ENCODE assay signal across 8 cellular contexts in genomic region chr1:24501371-24502167, GRCh38. TPM values are rescaled to one million over a fixed set of nuclear protein-coding genes. Genes with fewer than 3 reads are reported as not detected.
A peak's percentile ranks its signal among the peaks of the same experiment; 100 is the strongest.
DNase-seq lines count a peak whose midpoint lies in the region; ATAC-seq and TF ChIP-seq lines count a peak whose summit lies in the region.

No MANE protein-coding gene starts in this region.

- peak overlapping the region; percentile 78 for H3K4me3 Mint-ChIP-seq in WTC11

- H3K9me3 ChIP-seq in DND-41 (ENCODE audit: insufficient read depth, low read length, severe bottlenecking) (no peaks in the 10 kb centered on the region), IMR-90 (ENCODE audit: control insufficient read depth, insufficient read depth, low read length) (no peaks in the 10 kb centered on the region)

- peak overlapping the region; percentile 45 to 74; a peak in 3 of 4 replicates for H3K4me3 ChIP-seq in DND-41 (ENCODE audit: low read depth in 1 of 2, low read length in 2 of 2)
- H3K4me3 ChIP-seq in IMR-90 (ENCODE audit: insufficient read depth, low read depth, low read length) = peak overlapping the region; percentile 88; the same call in 1 of the 2 replicates

- no TSS peak for BruUV-seq in IMR-90 (replicated peaks; lab: Mats Ljungman, UMichigan)

- peaks cover 18% of the 10 kb centered on the region for H3K4me1 ChIP-seq in DND-41 (ENCODE audit: insufficient read depth, low read length)
- no peaks in the 10 kb centered on the region for H3K4me1 ChIP-seq in IMR-90 (ENCODE audit: control insufficient read depth, insufficient read depth, low read length)
- H3K4me1 ChIP-seq in foreskin keratinocyte = peaks cover 4% of the 10 kb centered on the region

- peak overlapping the region; percentile 78 for H3K27ac Mint-ChIP-seq in WTC11

- peaks cover 5% of the 10 kb centered on the region; the same call in 1 of the 2 replicates for H3K9me1 ChIP-seq in IMR-90 (ENCODE audit: insufficient read depth, low read length)

- peak overlapping the region in 1 of 2 experiments; percentile 87; a peak in 3 of 4 replicates for H4K8ac ChIP-seq in IMR-90 (ENCODE audit: low read depth in 2 of 2, low read length in 2 of 2)

- H3K27ac ChIP-seq in DND-41 (ENCODE audit: low read length) (no peak overlapping the region), IMR-90 (ENCODE audit: insufficient read depth, low read length) (no peak overlapping the region), foreskin keratinocyte (peak overlapping the region; percentile 77)

- peak overlapping the region; percentile 78 for H3K4ac ChIP-seq in IMR-90 (ENCODE audit: low read depth, low read length)

- H3K56ac ChIP-seq in IMR-90 (ENCODE audit: extremely low read depth, insufficient read depth, low read length) = no peak overlapping the region

- no peak for DNase-seq in DND-41
- DNase-seq in IMR-90 = no peak
- DNase-seq in WTC11 (ENCODE audit: low spot score) = no peak
- DNase-seq in foreskin keratinocyte = peak; percentile 20 to 50
- DNase-seq in sciatic nerve (ENCODE audit: low spot score) = no peak
- no peak for DNase-seq in mucosa of gallbladder (ENCODE audit: low spot score)
- no peak for DNase-seq in NCI-H128 (lab: John Stamatoyannopoulos, UW; ENCODE audit: unreplicated experiment)

- peak overlapping the region; percentile 79; the same call in 1 of the 2 replicates for H3K14ac ChIP-seq in IMR-90 (replicated peaks; ENCODE audit: low read depth, low read length)

- H3K36me3 ChIP-seq in DND-41 (ENCODE audit: insufficient read depth, low read length) = no peaks in the 10 kb centered on the region
- no peaks in the 10 kb centered on the region for H3K36me3 ChIP-seq in IMR-90 (ENCODE audit: control insufficient read depth, insufficient read depth, low read length)

- no peak overlapping the region; the same call in 1 of the 2 replicates for H3K18ac ChIP-seq in IMR-90 (ENCODE audit: low read depth, low read length)

- no peaks in the 10 kb centered on the region for H3K36me3 Mint-ChIP-seq in WTC11

- H4K20me1 ChIP-seq in DND-41 (ENCODE audit: insufficient read depth, low read length) (no peaks in the 10 kb centered on the region), IMR-90 (ENCODE audit: insufficient read depth, low read length) (no peaks in the 10 kb centered on the region; the same call in 1 of the 2 replicates)

- no peaks in the 10 kb centered on the region for H3K79me2 ChIP-seq in DND-41 (ENCODE audit: insufficient read depth, low read length)

- H3K27me3 ChIP-seq in DND-41 (ENCODE audit: insufficient read depth, low read length, poor library complexity) = peaks cover 53% of the 10 kb centered on the region
- H3K27me3 ChIP-seq in IMR-90 (ENCODE audit: control insufficient read depth, insufficient read depth, low read length) = peaks cover 7% of the 10 kb centered on the region
- H3K27me3 ChIP-seq in foreskin keratinocyte = no peaks in the 10 kb centered on the region

- dilution Hi-C loops in IMR-90 (cut with HindIII; ENCODE audit: low sequenced_read_pairs, unreplicated experiment) = no loop called here

- CTCF ChIA-PET in IMR-90 (lab: Yijun Ruan, JAX) (interaction anchor here (1.2 to 1.6 kb wide), 2 partner anchors 9 to 14 kb away, joined by 3 to 4 read pairs; no protein-coding TSS in a partner anchor), WTC11 (lab: Charles Lee) (interaction anchor here (0.7 to 3.3 kb wide), 10 partner anchors 10 to 299 kb away, joined by 3 to 30 read pairs (median 6); partner anchors contain the start of gene NIPAL3)

- peaks cover 11% of the 10 kb centered on the region for H3K27me3 Mint-ChIP-seq in WTC11 (ENCODE audit: low read depth)

- TF ChIP-seq CTCF in DND-41 (IDR thresholded peaks at IDR 0.05; ENCODE audit: borderline replicate concordance, extremely low read depth, low read length, poor library complexity, severe bottlenecking) = no peak
- TF ChIP-seq CTCF in IMR-90 (conservative IDR thresholded peaks at IDR 0.05; ENCODE audit: low read depth, low read length) = no peak
- no peak for TF ChIP-seq CTCF in WTC11 (IDR thresholded peaks at IDR 0.05)
- no peak for TF ChIP-seq CTCF in foreskin keratinocyte (conservative IDR thresholded peaks at IDR 0.05)

- WGBS in IMR-90 (ENCODE audit: extremely low coverage in 2 of 2, insufficient read length in 1 of 2), 2 experiments = 40% methylated on average over 10 of the region's 20 CpGs; no CpG with 5 or more reads in 1 of the 2 experiments

- POLR2A ChIA-PET in IMR-90 (lab: Charles Lee; ENCODE audit: unreplicated experiment) = interaction anchor here (0.6 kb wide), 1 partner anchor 20 kb away, joined by 4 read pairs; no protein-coding TSS in a partner anchor
- POLR2A ChIA-PET in WTC11 (lab: Charles Lee) = no interaction called here

- ATAC-seq in DND-41 (ENCODE audit: insufficient read depth, low read depth) (no peak), IMR-90 (ENCODE audit: low read depth) (no peak), WTC11 (no peak), foreskin keratinocyte (peak; percentile 6), sciatic nerve (peak; percentile 22), HG03442 (IDR thresholded peaks at IDR 0.05; ENCODE audit: unreplicated experiment) (no peak)

- H3K79me1 ChIP-seq in IMR-90 (ENCODE audit: low read depth in 1 of 2, low read length in 2 of 2) = peaks cover 4 to 12% of the 10 kb centered on the region in 2 experiments; a peak in 3 of 4 replicates

- no peak overlapping the region for H4K5ac ChIP-seq in IMR-90 (ENCODE audit: low read depth, low read length)

- H3K4me2 ChIP-seq in DND-41 (ENCODE audit: insufficient read depth, low read length) = peak overlapping the region; percentile 97
- peak overlapping the region; percentile 86 for H3K4me2 ChIP-seq in IMR-90 (ENCODE audit: low read depth, low read length)

- peak overlapping the region; percentile 91 for H2AK5ac ChIP-seq in IMR-90 (ENCODE audit: low read depth, low read length)

- in situ Hi-C loops in IMR-90 (cut with MboI; ENCODE audit: low sequenced_read_pairs) = no loop called here

- TF ChIP-seq POLR2A in IMR-90 (IDR thresholded peaks at IDR 0.05; ENCODE audit: low read depth, low read length) = no peak

- H3K4me1 Mint-ChIP-seq in WTC11 = peaks cover 43% of the 10 kb centered on the region

- H3K9ac ChIP-seq in DND-41 (ENCODE audit: low read depth, low read length) = peak overlapping the region; percentile 58; the same call in 1 of the 2 replicates
- peak overlapping the region; percentile 74; the same call in 1 of the 2 replicates for H3K9ac ChIP-seq in IMR-90 (ENCODE audit: low read depth, low read length)

- H3K9me3 Mint-ChIP-seq in WTC11 = no peaks in the 10 kb centered on the region

- peak overlapping the region; percentile 31; the same call in 1 of the 2 replicates for H4K91ac ChIP-seq in IMR-90 (ENCODE audit: insufficient read depth, low read depth, low read length)

- no peak overlapping the region for H2BK5ac ChIP-seq in IMR-90 (ENCODE audit: low read depth, low read length, poor library complexity, severe bottlenecking)

- peak overlapping the region; percentile 40 for H2BK20ac ChIP-seq in IMR-90 (ENCODE audit: low read depth, low read length)

- intact Hi-C loops in IMR-90 (cut with micrococcal nuclease) (loop anchor here (2.0 to 10.0 kb wide), 2 partner anchors 85 to 113 kb away; no protein-coding TSS in a partner anchor), sciatic nerve (cut with DNase I) (no loop called here)

- H2BK15ac ChIP-seq in IMR-90 (ENCODE audit: low read depth, low read length) = no peak overlapping the region

- TF ChIP-seq RAD21 in IMR-90 (IDR thresholded peaks at IDR 0.05; ENCODE audit: low read length) = no peak

- peak overlapping the region; percentile 87 for H2AK9ac ChIP-seq in IMR-90 (replicated peaks; ENCODE audit: low read depth, low read length, poor library complexity)

- H2BK120ac ChIP-seq in IMR-90 (ENCODE audit: low read depth, low read length) = peak overlapping the region; percentile 44

- peak overlapping the region; percentile 86 for H3K23ac ChIP-seq in IMR-90 (ENCODE audit: low read depth, low read length)

- H2AFZ ChIP-seq in DND-41 (ENCODE audit: low read depth, low read length) (peak overlapping the region; percentile 80), IMR-90 (replicated peaks; ENCODE audit: low read length, poor library complexity) (peak overlapping the region; percentile 97)

TF ChIP-seq in IMR-90, 13 proteins besides CTCF, POLR2A, EP300 and RAD21:
- peak; percentile 46 for TF ChIP-seq CEBPB (IDR thresholded peaks at IDR 0.05; ENCODE audit: low read depth, low read length)
- TF ChIP-seq CHD1 (IDR thresholded peaks at IDR 0.05; ENCODE audit: low read depth, low read length) = no peak

TF ChIP-seq in WTC11, 78 proteins besides CTCF, POLR2A, EP300 and RAD21:
- TF ChIP-seq JAZF1 (CRISPR knock-in tag; IDR thresholded peaks at IDR 0.05) (no peak), ZNF121 (CRISPR knock-in tag; IDR thresholded peaks at IDR 0.05) (peak; percentile 98)

RNA-seq across cellular contexts. Expression of gene RCAN3, which starts 1.1 kb away (rescaled TPM):
- 5.9 and 8.6 TPM in 2 replicates for total RNA-seq in IMR-90 (2012; rRNA removed)
- 4.0 and 4.2 TPM in 2 replicates for polyA plus RNA-seq in IMR-90 (2012; rRNA removed)
- polyA plus RNA-seq in IMR-90 (2012; cell fraction: cytosol; rRNA removed) = 2.1 and 4.0 TPM in 2 replicates
- polyA plus RNA-seq in IMR-90 (2012; cell fraction: nucleus; rRNA removed; ENCODE audit: low replicate concordance) = 1.7 and 4.2 TPM in 2 replicates
- total RNA-seq in WTC11 (2021) = 16.9 to 23.3 TPM (median 16.9 TPM) in 3 replicates
- total RNA-seq in foreskin keratinocyte = 15.2 and 15.9 TPM in 2 replicates
- 6.5 and 6.8 TPM in 2 replicates for polyA plus RNA-seq in foreskin keratinocyte
- 14.0 TPM for total RNA-seq in sciatic nerve
- 19.1 TPM for total RNA-seq in mucosa of gallbladder

RNA-seq across cellular contexts. Expression of gene NCMAP, which starts 54.3 kb away (rescaled TPM):
- total RNA-seq in IMR-90 (2012; rRNA removed) (not detected in 2 replicates), WTC11 (2021) (0.26 to 0.41 TPM (median 0.39 TPM) in 3 replicates), foreskin keratinocyte (0.04 and 0.10 TPM in 2 replicates), sciatic nerve (226 TPM), mucosa of gallbladder (27.2 TPM)
- polyA plus RNA-seq in IMR-90 (2012; rRNA removed) (not detected in 2 replicates), foreskin keratinocyte (0.06 TPM in 1 of 2 replicates, not detected in the other)
- not detected in 2 replicates for polyA plus RNA-seq in IMR-90 (2012; cell fraction: cytosol; rRNA removed)
- polyA plus RNA-seq in IMR-90 (2012; cell fraction: nucleus; rRNA removed; ENCODE audit: low replicate concordance) = not detected in 2 replicates

Comparison
In these comparisons a context has a peak if more than half of its experiments do, and no peak if none do; other contexts are left out.
1. ATAC-seq: peak in foreskin keratinocyte (single experiment) and sciatic nerve (single experiment); none in DND-41 (single experiment), IMR-90 (single experiment), WTC11 (single experiment) and HG03442 (single experiment).
2. DNase-seq: peak in foreskin keratinocyte (2 of 2); none in DND-41 (single experiment), IMR-90 (single experiment), WTC11 (single experiment), sciatic nerve (single experiment), mucosa of gallbladder (single experiment) and NCI-H128 (single experiment).
3. RNA of gene NCMAP, which starts 54.3 kb away (total RNA-seq): 226 TPM in sciatic nerve (single experiment) and 27.2 TPM in mucosa of gallbladder (single experiment); 0.26 to 0.41 TPM in WTC11, 0.04 to 0.10 TPM in foreskin keratinocyte and not detected in IMR-90; every median in the first group is over 10 times any median in the second.